Comparison of ENCODE assay signal across 21 cellular contexts in genomic region chr6:150753404-150754184, GRCh38.
DNase-seq lines count a peak whose midpoint lies in the region; ATAC-seq, FAIRE-seq and TF ChIP-seq lines count a peak whose summit lies in the region.
"Had no signal": no experiment of that assay in that cellular context is flagged by ENCODE, and none has a peak within 500 bp of the region (broad histone marks: within the 10 kb centered on the region; RNA-seq: fewer than 3 reads in every experiment).

No MANE protein-coding gene starts in this region.

- H3K27me3 ChIP-seq in left ventricle myocardium inferior (ENCODE audit: low read depth), result no peaks in the 10 kb centered on the region
- no peaks in the 10 kb centered on the region for H3K27me3 ChIP-seq in heart right ventricle
- no peaks in the 10 kb centered on the region for H3K27me3 ChIP-seq in astrocyte (ENCODE audit: insufficient read depth, low read length)
- H3K27me3 ChIP-seq: thyroid gland had no signal

- H3K9me3 Mint-ChIP-seq in astrocyte (ENCODE audit: unreplicated experiment), result peaks cover 2% of the 10 kb centered on the region
- H3K9me3 Mint-ChIP-seq in naive thymus-derived CD8-positive, alpha-beta T cell, result no peaks in the 10 kb centered on the region
- H3K9me3 Mint-ChIP-seq: activated B cell treated with CpG ODN at 0.5 μM for 24 hours had no signal

- H3K36me3 ChIP-seq in left ventricle myocardium inferior (no peaks in the 10 kb centered on the region), heart right ventricle (peaks cover 0 to 14% (median 0%) of the 10 kb centered on the region in 9 donors), astrocyte (ENCODE audit: insufficient read depth, low read length) (no peaks in the 10 kb centered on the region), mucosa of descending colon (ENCODE audit: low read depth) (no peaks in the 10 kb centered on the region)
- H3K36me3 ChIP-seq: thyroid gland had no signal

- H3K36me3 Mint-ChIP-seq in astrocyte (ENCODE audit: low read depth, unreplicated experiment), result no peaks in the 10 kb centered on the region
- no peaks in the 10 kb centered on the region for H3K36me3 Mint-ChIP-seq in naive thymus-derived CD8-positive, alpha-beta T cell
- peaks cover 5% of the 10 kb centered on the region for H3K36me3 Mint-ChIP-seq in T-helper 17 cell (ENCODE audit: low read depth)

- no peak for FAIRE-seq in astrocyte (lab: Jason Lieb, UNC)
- FAIRE-seq: GM12891, GM19239, small intestine had no signal

- H3K4me3 ChIP-seq in left ventricle myocardium inferior (peak overlapping the region; percentile 12), heart right ventricle (peak overlapping the region in 1 of 10 donors; percentile 11), astrocyte (ENCODE audit: insufficient read depth, low read depth, low read length) (no peak overlapping the region), mucosa of descending colon (no peak overlapping the region)
- H3K4me3 ChIP-seq: thyroid gland had no signal

- H3K9ac ChIP-seq in astrocyte (ENCODE audit: low read length), result peak overlapping the region; percentile 47

- POLR2A ChIA-PET in naive thymus-derived CD8-positive, alpha-beta T cell (lab: Charles Lee), result no interaction called here

- WGBS in heart right ventricle, 2 donors, result 29 to 43% methylated on average over 14 of the region's 14 CpGs

- H3K9me3 ChIP-seq in left ventricle myocardium inferior (replicated peaks), result no peaks in the 10 kb centered on the region
- H3K9me3 ChIP-seq in heart right ventricle, result no peaks in the 10 kb centered on the region
- no peaks in the 10 kb centered on the region for H3K9me3 ChIP-seq in astrocyte (ENCODE audit: insufficient read depth, low read depth, low read length)
- no peaks in the 10 kb centered on the region for H3K9me3 ChIP-seq in mucosa of descending colon
- no peaks in the 10 kb centered on the region for H3K9me3 ChIP-seq in T-helper 17 cell (ENCODE audit: control insufficient read depth, low read length, poor library complexity, severe bottlenecking)
- H3K9me3 ChIP-seq: thyroid gland had no signal

- H3K27ac ChIP-seq in left ventricle myocardium inferior (replicated peaks) (peak overlapping the region; percentile 76), heart right ventricle (peak overlapping the region in 2 of 10 donors; percentile 2 to 80), astrocyte (ENCODE audit: low read depth, low read length) (no peak overlapping the region)
- H3K27ac ChIP-seq: thyroid gland had no signal

- peaks cover 2% of the 10 kb centered on the region for H3K27me3 Mint-ChIP-seq in astrocyte (ENCODE audit: low read depth, unreplicated experiment)
- no peaks in the 10 kb centered on the region for H3K27me3 Mint-ChIP-seq in naive thymus-derived CD8-positive, alpha-beta T cell
- H3K27me3 Mint-ChIP-seq in T-helper 17 cell, result no peaks in the 10 kb centered on the region
- H3K27me3 Mint-ChIP-seq: activated B cell treated with CpG ODN at 0.5 μM for 24 hours had no signal

- H3K4me1 Mint-ChIP-seq in astrocyte (ENCODE audit: low read depth, unreplicated experiment) (peaks cover 28% of the 10 kb centered on the region), T-helper 17 cell (peaks cover 5% of the 10 kb centered on the region)
- no peaks in the 10 kb centered on the region for H3K4me1 Mint-ChIP-seq in naive thymus-derived CD8-positive, alpha-beta T cell

- peaks cover 48% of the 10 kb centered on the region for H3K4me1 ChIP-seq in left ventricle myocardium inferior
- H3K4me1 ChIP-seq in heart right ventricle, result peaks cover 0 to 40% (median 16%) of the 10 kb centered on the region in 9 donors
- H3K4me1 ChIP-seq in astrocyte (ENCODE audit: insufficient read depth, low read length), result peaks cover 27% of the 10 kb centered on the region
- H3K4me1 ChIP-seq in mucosa of descending colon (ENCODE audit: low read depth), result no peaks in the 10 kb centered on the region

- TF ChIP-seq CTCF in left ventricle myocardium inferior (IDR thresholded peaks at IDR 0.05; ENCODE audit: borderline replicate concordance) (no peak), heart right ventricle (IDR thresholded peaks at IDR 0.05) (no peak), astrocyte (IDR thresholded peaks at IDR 0.05; ENCODE audit: insufficient read depth, low read depth, low read length) (no peak), mucosa of descending colon (IDR thresholded peaks at IDR 0.05) (no peak)

- H4K20me1 ChIP-seq in astrocyte (ENCODE audit: insufficient read depth, low read length), result no peaks in the 10 kb centered on the region

- H3K4me2 ChIP-seq in astrocyte (ENCODE audit: low read length), result peak overlapping the region; percentile 76

- no peak overlapping the region for H3K27ac Mint-ChIP-seq in astrocyte (ENCODE audit: unreplicated experiment)
- no peak overlapping the region for H3K27ac Mint-ChIP-seq in naive thymus-derived CD8-positive, alpha-beta T cell
- H3K27ac Mint-ChIP-seq in T-helper 17 cell, result no peak overlapping the region
- H3K27ac Mint-ChIP-seq: activated B cell treated with CpG ODN at 0.5 μM for 24 hours had no signal

- no peak overlapping the region for H3K4me3 Mint-ChIP-seq in astrocyte (ENCODE audit: unreplicated experiment)
- H3K4me3 Mint-ChIP-seq in naive thymus-derived CD8-positive, alpha-beta T cell, result no peak overlapping the region
- no peak overlapping the region for H3K4me3 Mint-ChIP-seq in T-helper 17 cell
- H3K4me3 Mint-ChIP-seq: activated B cell treated with CpG ODN at 0.5 μM for 24 hours had no signal

- H2AFZ ChIP-seq in astrocyte (ENCODE audit: low read depth, low read length), result peak overlapping the region; percentile 42

- ATAC-seq in heart right ventricle (no peak), mucosa of descending colon (peak; percentile 26), T-helper 17 cell (no peak)
- ATAC-seq in naive thymus-derived CD8-positive, alpha-beta T cell, result no peak
- ATAC-seq: HCT116 had no signal

- DNase-seq in left ventricle myocardium inferior (no peak), heart right ventricle (no peak), astrocyte (ENCODE audit: low read depth) (no peak), mucosa of descending colon (no peak), epidermal melanocyte (ENCODE audit: insufficient read length, low spot score) (no peak), T-helper 17 cell (no peak), RPMI8226 (no peak)
- DNase-seq in naive thymus-derived CD8-positive, alpha-beta T cell, result no peak
- DNase-seq: ACHN; activated B cell treated with CpG ODN at 0.5 μM for 24 hours; activated T-cell treated with anti-CD3 and anti-CD28 coated beads, Interleukin-2, amount 50 U/mL, for 1 hour; anterior cingulate cortex; DMS53; hippocampal formation; KG1; NCI-H446; small intestine; thyroid gland had no signal

- intact Hi-C loops in left ventricle myocardium inferior (cut with micrococcal nuclease) (no loop called here), heart right ventricle (cut with DNase I) (no loop called here), mucosa of descending colon (cut with DNase I, micrococcal nuclease) (no loop called here)

- H3K79me2 ChIP-seq in astrocyte (ENCODE audit: insufficient read depth, low read length), result peaks cover 3% of the 10 kb centered on the region
